Comparison of ENCODE assay signal across 7 cellular contexts in the genomic region with DNA sequence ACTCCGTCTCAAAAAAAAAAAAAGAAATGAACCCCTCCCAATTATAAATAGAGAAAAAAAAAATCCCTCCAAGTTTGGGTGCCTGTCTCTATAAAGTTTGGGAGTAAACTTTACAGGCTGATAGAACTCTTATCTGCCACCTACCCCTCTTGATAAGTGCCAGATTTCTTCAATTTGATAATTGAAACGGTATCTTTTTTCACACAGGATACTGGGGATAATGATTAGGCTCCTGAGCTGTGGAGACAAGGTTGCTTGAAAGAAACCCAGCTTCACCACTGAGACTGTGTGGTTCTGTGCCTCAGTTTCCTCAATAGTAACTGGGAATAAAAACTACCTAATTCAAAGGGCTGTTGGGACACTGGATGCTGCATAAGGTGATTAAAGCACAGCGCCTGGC. TPM values are rescaled to one million over a fixed set of nuclear protein-coding genes. Genes with fewer than 3 reads are reported as not detected.
DNase-seq lines count a peak whose midpoint lies in the region; ATAC-seq and TF ChIP-seq lines count a peak whose summit lies in the region.

No MANE protein-coding gene starts in this region.

- no peak for TF ChIP-seq EP300 in sigmoid colon (IDR thresholded peaks at IDR 0.05)

- no peak for ATAC-seq in T-helper 17 cell

- H3K36me3 ChIP-seq in sigmoid colon: no peaks in the 10 kb centered on the region

- no peak for TF ChIP-seq CTCF in HFF-Myc (IDR thresholded peaks at IDR 0.05; ENCODE audit: low read depth, low read length, missing control alignments)
- no peak for TF ChIP-seq CTCF in foreskin fibroblast (IDR thresholded peaks at IDR 0.05; ENCODE audit: low read depth, low read length)
- TF ChIP-seq CTCF in sigmoid colon (IDR thresholded peaks at IDR 0.05): no peak
- no peak for TF ChIP-seq CTCF in endothelial cell (IDR thresholded peaks at IDR 0.05; ENCODE audit: unreplicated experiment)

- peaks cover 0 to 6% (median 0%) of the 10 kb centered on the region in 4 donors for H3K4me1 ChIP-seq in sigmoid colon

- intact Hi-C loops in sigmoid colon (cut with DNase I): no loop called here

- 56 to 86% methylated on average over 2 to 3 of the region's 3 CpGs for WGBS in sigmoid colon, 2 donors

- H3K4me1 Mint-ChIP-seq in T-helper 17 cell (peaks cover 11% of the 10 kb centered on the region), endothelial cell (ENCODE audit: unreplicated experiment) (peaks cover 7% of the 10 kb centered on the region)

- DNase-seq in HFF-Myc (ENCODE audit: extremely low read depth, low read depth): no peak
- no peak for DNase-seq in T-helper 17 cell
- no peak for DNase-seq in foreskin fibroblast
- no peak for DNase-seq in sigmoid colon
- no peak for DNase-seq in endothelial cell (ENCODE audit: low spot score)
- DNase-seq in NCI-H1417 (lab: John Stamatoyannopoulos, UW): no peak
- no peak for DNase-seq in NCI-H1694 (lab: John Stamatoyannopoulos, UW)

- no peak for TF ChIP-seq POLR2A in sigmoid colon (IDR thresholded peaks at IDR 0.05)

- H3K27ac ChIP-seq in sigmoid colon: no peak overlapping the region

- H3K36me3 Mint-ChIP-seq in T-helper 17 cell (ENCODE audit: low read depth) (no peaks in the 10 kb centered on the region), endothelial cell (ENCODE audit: low read depth, unreplicated experiment) (no peaks in the 10 kb centered on the region)

- no peaks in the 10 kb centered on the region for H3K27me3 Mint-ChIP-seq in T-helper 17 cell
- no peaks in the 10 kb centered on the region for H3K27me3 Mint-ChIP-seq in endothelial cell (ENCODE audit: unreplicated experiment)

- peaks cover 0 to 8% (median 0%) of the 10 kb centered on the region in 3 donors for H3K27me3 ChIP-seq in sigmoid colon

- no peaks in the 10 kb centered on the region for H3K9me3 ChIP-seq in T-helper 17 cell (ENCODE audit: control insufficient read depth, low read length, poor library complexity, severe bottlenecking)
- H3K9me3 ChIP-seq in sigmoid colon: no peaks in the 10 kb centered on the region

- H3K4me3 ChIP-seq in HFF-Myc (replicated peaks; ENCODE audit: low read depth, low read length) (peak overlapping the region; percentile 28), foreskin fibroblast (ENCODE audit: low read depth in 1 of 2, low read length in 2 of 2) (peak overlapping the region; percentile 40 to 61), sigmoid colon (peak overlapping the region; percentile 42 to 55 (median 48))

- H3K4me3 Mint-ChIP-seq in T-helper 17 cell: peak overlapping the region; percentile 96
- no peak overlapping the region for H3K4me3 Mint-ChIP-seq in endothelial cell (ENCODE audit: unreplicated experiment)

- H3K27ac Mint-ChIP-seq in T-helper 17 cell (peak overlapping the region; percentile 97), endothelial cell (ENCODE audit: unreplicated experiment) (no peak overlapping the region)

- no peaks in the 10 kb centered on the region for H3K9me3 Mint-ChIP-seq in endothelial cell (ENCODE audit: unreplicated experiment)

RNA-seq across cellular contexts. Expression of a gene that starts 0.6 kb away (rescaled TPM):
- total RNA-seq in T-helper 17 cell: 1 to 10 TPM; 2.1 to 2.2 TPM
- 1 to 10 TPM; 1.1 to 3.2 (median 2.7) TPM for total RNA-seq in sigmoid colon
- polyA plus RNA-seq in sigmoid colon: 1 to 10 TPM; 1.3 to 3.0 (median 1.8) TPM
- total RNA-seq in endothelial cell (ENCODE audit: unreplicated experiment): 0.41 TPM
